In the genomic region with DNA sequence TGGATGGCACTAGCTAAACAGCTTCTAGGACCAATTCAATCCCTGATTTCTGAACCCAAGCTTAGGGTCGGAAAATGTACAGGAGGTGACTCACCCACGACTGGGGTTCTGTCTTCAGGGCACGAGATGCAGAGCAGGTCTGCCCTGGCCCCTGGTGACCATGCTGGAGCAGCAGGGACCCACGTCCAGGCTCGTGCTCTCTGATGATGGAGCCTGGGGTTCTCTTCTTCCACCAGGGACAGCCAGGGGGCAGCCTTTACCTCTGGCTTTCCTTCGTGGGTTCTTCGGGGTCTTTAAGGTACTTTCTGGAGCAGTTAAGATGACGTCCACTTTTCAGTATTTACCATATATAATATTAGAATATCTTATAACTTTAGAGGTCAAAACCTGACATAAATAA, we compare ENCODE assay signal across 10 cellular contexts. TPM values are rescaled to one million over a fixed set of nuclear protein-coding genes. Genes with fewer than 3 reads are reported as not detected.
DNase-seq lines count a peak whose midpoint lies in the region; ATAC-seq and TF ChIP-seq lines count a peak whose summit lies in the region.
"Had no signal": no experiment of that assay in that cellular context is flagged by ENCODE, and none has a peak within 500 bp of the region (broad histone marks: within the 10 kb centered on the region; RNA-seq: fewer than 3 reads in every experiment).

No MANE protein-coding gene starts in this region.

- peaks cover 2% of the 10 kb centered on the region for H3K4me1 Mint-ChIP-seq in Calu3 (ENCODE audit: low read depth, unreplicated experiment)

- no peaks in the 10 kb centered on the region for H3K9me2 ChIP-seq in HCT116 (ENCODE audit: insufficient read depth)

- no peaks in the 10 kb centered on the region for H4K20me1 ChIP-seq in HCT116 (ENCODE audit: insufficient read depth)

- peaks cover 18 to 30% of the 10 kb centered on the region in 2 experiments for H3K4me1 ChIP-seq in HCT116 (ENCODE audit: control insufficient read depth in 1 of 2, insufficient read depth in 2 of 2, low read length in 2 of 2)

- peak; percentile 21 for DNase-seq in Calu3
- peak; percentile 8 for DNase-seq in HCT116 (ENCODE audit: low read depth, low spot score)
- DNase-seq in foreskin fibroblast = peak in 1 of 2 donors; percentile 38
- DNase-seq in omental fat pad (ENCODE audit: low spot score) = no peak
- no peak for DNase-seq in GF-D8 (lab: John Stamatoyannopoulos, UW)
- DNase-seq in putamen (ENCODE audit: low spot score) = no peak
- no peak for DNase-seq in amygdala (lab: John Stamatoyannopoulos, UW)

- H3K9me3 Mint-ChIP-seq in Calu3 (ENCODE audit: low read depth, unreplicated experiment) = no peaks in the 10 kb centered on the region

- no peaks in the 10 kb centered on the region for H3K36me3 ChIP-seq in HCT116 (ENCODE audit: control insufficient read depth in 1 of 2, insufficient read depth in 2 of 2, low read length in 2 of 2)

- H2AFZ ChIP-seq in HCT116 (ENCODE audit: low read depth, low read length, poor library complexity, severe bottlenecking) = no peak overlapping the region

- BruUV-seq in Calu3 (replicated peaks; lab: Mats Ljungman, UMichigan) = no TSS peak
- no TSS peak for BruUV-seq in HCT116 (replicated peaks; lab: Mats Ljungman, UMichigan)

- H3K9me3 ChIP-seq in HCT116 (ENCODE audit: control insufficient read depth in 1 of 2, insufficient read depth in 1 of 2, low read depth in 1 of 2, low read length in 2 of 2) = no peaks in the 10 kb centered on the region

- peak overlapping the region; percentile 28; the same call in 1 of the 2 replicates for H3K4me2 ChIP-seq in HCT116 (ENCODE audit: low read length)

- CTCF ChIA-PET in Calu3 (lab: Charles Lee) = interaction anchor here (0.9 kb wide), 1 partner anchor 221 kb away, joined by 3 read pairs; no protein-coding TSS in a partner anchor
- CTCF ChIA-PET in HCT116 (lab: Charles Lee) = interaction anchor here (0.7 to 1.6 kb wide), 10 partner anchors 28 to 400 kb away, joined by 3 to 5 read pairs (median 3); no protein-coding TSS in a partner anchor

- peaks cover 5% of the 10 kb centered on the region for H3K36me3 Mint-ChIP-seq in Calu3 (ENCODE audit: insufficient read depth, unreplicated experiment)

- no peak overlapping the region for H3K9ac ChIP-seq in HCT116 (ENCODE audit: low read length)

- no peak overlapping the region for H3K27ac ChIP-seq in HCT116 (ENCODE audit: low read depth, low read length)
- H3K27ac ChIP-seq: SK-N-MC had no signal

- TF ChIP-seq RAD21 in HCT116 (IDR thresholded peaks at IDR 0.05; ENCODE audit: low read depth) = peak; percentile 53

- H3K79me2 ChIP-seq in HCT116 (ENCODE audit: insufficient read depth, low read length) = no peaks in the 10 kb centered on the region

- ATAC-seq in HCT116 (0 out of 2 replicates have a peak, but pooled peaks have one; percentile 23), omental fat pad (ENCODE audit: low FRiP score) (no peak)

- intact Hi-C loops in Calu3 (cut with micrococcal nuclease; ENCODE audit: unreplicated experiment) = loop anchor here (5.0 to 10.0 kb wide), 2 partner anchors 165 to 383 kb away; no protein-coding TSS in a partner anchor
- intact Hi-C loops in HCT116 (cut with micrococcal nuclease) = no loop called here

- peaks cover 31% of the 10 kb centered on the region for H3K27me3 Mint-ChIP-seq in Calu3 (ENCODE audit: unreplicated experiment)

- no peak overlapping the region for H3K4me3 ChIP-seq in HCT116 (replicated peaks in 1 of 2; ENCODE audit: low read depth in 1 of 2, low read length in 2 of 2)
- no peak overlapping the region for H3K4me3 ChIP-seq in WI38 (ENCODE audit: low read depth, low read length)
- no peak overlapping the region for H3K4me3 ChIP-seq in foreskin fibroblast (ENCODE audit: low read depth in 1 of 2, low read length in 2 of 2)
- H3K4me3 ChIP-seq: SK-N-MC had no signal

- TF ChIP-seq POLR2A in HCT116 (IDR thresholded peaks at IDR 0.05; ENCODE audit: borderline replicate concordance, extremely low read depth, insufficient read depth, insufficient read length) = no peak

- POLR2A ChIA-PET in HCT116 (lab: Charles Lee) = no interaction called here

- no peak overlapping the region for H3K27ac Mint-ChIP-seq in Calu3 (ENCODE audit: unreplicated experiment)

- H3K27me3 ChIP-seq in HCT116 (ENCODE audit: insufficient read depth, low read length) = peaks cover 10% of the 10 kb centered on the region; the same call in 1 of the 2 replicates

- H3K4me3 Mint-ChIP-seq in Calu3 (ENCODE audit: low read depth, unreplicated experiment) = no peak overlapping the region

- TF ChIP-seq CTCF in Calu3 (IDR thresholded peaks at IDR 0.05; ENCODE audit: unreplicated experiment) = no peak
- peak in 2 of 3 experiments; percentile 56 to 68; a peak in 5 of 6 replicates for TF ChIP-seq CTCF in HCT116 (IDR thresholded peaks at IDR 0.05 in 2 of 3, conservative IDR thresholded peaks at IDR 0.05 in 1 of 3; ENCODE audit: borderline replicate concordance in 1 of 3, insufficient read depth in 1 of 3, low read depth in 2 of 3, low read length in 2 of 3)
- TF ChIP-seq CTCF in WI38 (IDR thresholded peaks at IDR 0.05; ENCODE audit: low read depth, low read length) = peak; percentile 63
- TF ChIP-seq CTCF in foreskin fibroblast (IDR thresholded peaks at IDR 0.05; ENCODE audit: low read depth, low read length) = peak; percentile 67
- no peak for TF ChIP-seq CTCF in omental fat pad (IDR thresholded peaks at IDR 0.05)

- RAD21 ChIA-PET in HCT116 (lab: Charles Lee; ENCODE audit: low non-redundant PET in 1 of 2, low total read pairs in 2 of 2, uncharacterized antibody in 2 of 2, unreplicated experiment in 2 of 2) = no interaction called here

TF ChIP-seq in HCT116, 20 proteins besides CTCF, POLR2A, EP300 and RAD21:
- TF ChIP-seq CEBPB (IDR thresholded peaks at IDR 0.05; ENCODE audit: low read depth) = no peak
- TF ChIP-seq EZH2 (IDR thresholded peaks at IDR 0.05) = no peak
- TF ChIP-seq CBX3 (IDR thresholded peaks at IDR 0.05; ENCODE audit: low read depth) = no peak
- no peak for TF ChIP-seq SIN3A (IDR thresholded peaks at IDR 0.05; ENCODE audit: low read depth)
- TF ChIP-seq EGR1 (IDR thresholded peaks at IDR 0.05; ENCODE audit: low read depth) = no peak
- no peak for TF ChIP-seq ZFX (IDR thresholded peaks at IDR 0.05)
TF ChIP-seq in HCT116: peak in this region for 0.

RNA-seq across cellular contexts. Expression of gene CFAP77, which starts 2.1 kb away (rescaled TPM):
- not detected in 2 replicates for total RNA-seq in Calu3 (2022)
- total RNA-seq in HCT116 (2021; ENCODE audit: unreplicated experiment) = 0.98 TPM
- 0.56 and 0.64 TPM in 2 replicates for polyA plus RNA-seq in HCT116 (2012)
- total RNA-seq in omental fat pad = not detected
- total RNA-seq: liver had no signal
- polyA plus RNA-seq: liver had no signal

RNA-seq across cellular contexts. Expression of gene TTF1, which starts 5.4 kb away (rescaled TPM):
- total RNA-seq in Calu3 (2022) (9.7 and 10.5 TPM in 2 replicates), HCT116 (2021; ENCODE audit: unreplicated experiment) (14.5 TPM), omental fat pad (10 to 100 TPM in 2 of 4 donors, 1 to 10 TPM in 2; 7.9 to 19.1 (median 10.2) TPM)
- polyA plus RNA-seq in HCT116 (2012) = 7.9 and 10.1 TPM in 2 replicates

RNA-seq across cellular contexts. Expression of gene SETX, which starts 57.3 kb away (rescaled TPM):
- total RNA-seq in Calu3 (2022) = 22.8 and 24.2 TPM in 2 replicates
- 38.5 TPM for total RNA-seq in HCT116 (2021; ENCODE audit: unreplicated experiment)
- polyA plus RNA-seq in HCT116 (2012) = 12.2 and 13.5 TPM in 2 replicates
- total RNA-seq in omental fat pad = 10 to 100 TPM; 52.5 to 79.4 (median 69.7) TPM

Comparison
In these comparisons a context has a peak if more than half of its experiments do, and no peak if none do; other contexts are left out.
1. DNase-seq: peak in Calu3 (single experiment) and HCT116 (single experiment); none in omental fat pad (single experiment), GF-D8 (single experiment), putamen (single experiment) and amygdala (0 of 56).
2. CTCF ChIP-seq: peak in HCT116 (2 of 3), WI38 (single experiment) and foreskin fibroblast (single experiment); none in Calu3 (single experiment) and omental fat pad (0 of 3).